ENCODE assay signal across 18 cellular contexts in the genomic region with DNA sequence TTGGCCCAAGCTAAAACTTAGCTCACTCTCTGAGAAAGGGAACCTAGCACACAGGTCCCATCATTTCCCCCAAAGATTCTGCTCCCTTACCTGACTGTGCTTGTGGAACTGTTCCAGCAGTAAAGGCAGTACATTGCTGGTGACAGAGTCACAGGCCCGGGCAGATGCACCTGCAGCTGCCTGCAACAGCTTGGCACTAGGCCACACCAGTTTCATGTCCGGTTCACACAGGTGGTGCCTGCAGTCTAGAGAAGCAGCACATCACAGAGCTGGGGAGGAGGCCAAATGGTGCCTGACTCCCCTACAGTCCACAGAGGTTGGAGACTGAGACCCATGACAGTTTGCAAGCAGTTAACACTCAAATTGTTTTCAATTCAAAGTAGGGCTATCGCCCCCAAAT. TPM values are rescaled to one million over a fixed set of nuclear protein-coding genes. Genes with fewer than 3 reads are reported as not detected.
DNase-seq lines count a peak whose midpoint lies in the region; ATAC-seq, FAIRE-seq and TF ChIP-seq lines count a peak whose summit lies in the region.
"Had no signal": no experiment of that assay in that cellular context is flagged by ENCODE, and none has a peak within 500 bp of the region (broad histone marks: within the 10 kb centered on the region; RNA-seq: fewer than 3 reads in every experiment).

No MANE protein-coding gene starts in this region.

- peaks cover 0 to 16% (median 4%) of the 10 kb centered on the region in 9 donors for H3K4me1 ChIP-seq in heart right ventricle

- no peaks in the 10 kb centered on the region for H3K9me3 ChIP-seq in heart right ventricle
- H3K9me3 ChIP-seq: heart left ventricle, ovary had no signal

- no peaks in the 10 kb centered on the region for H3K9me3 Mint-ChIP-seq in activated naive CD4-positive, alpha-beta T cell treated with anti-CD3 and anti-CD28 coated beads, Interleukin-2, amount 50 U/mL, for 72 hours
- H3K9me3 Mint-ChIP-seq: CD8-positive, alpha-beta T cell; dendritic cell treated with granulocyte-macrophage colony-stimulating factor and Interleukin-4, amounts not matched to agents 40 ng/mL and 50 ng/mL, for 4 days; H9; type B pancreatic cell had no signal

- no peak for ATAC-seq in activated naive CD4-positive, alpha-beta T cell treated with anti-CD3 and anti-CD28 coated beads, Interleukin-2, amount 50 U/mL, for 72 hours
- no peak for ATAC-seq in heart right ventricle
- ATAC-seq: CD8-positive, alpha-beta T cell had no signal

- TF ChIP-seq CTCF in epithelial cell of esophagus (IDR thresholded peaks at IDR 0.05; ENCODE audit: insufficient read depth, low read depth, low read length, missing control alignments): no peak
- TF ChIP-seq CTCF in heart right ventricle (IDR thresholded peaks at IDR 0.05): no peak

- H3K4me3 ChIP-seq in epithelial cell of esophagus (ENCODE audit: low read length): no peak overlapping the region
- H3K4me3 ChIP-seq in heart right ventricle: no peak overlapping the region
- H3K4me3 ChIP-seq: heart left ventricle, ovary had no signal

- peaks cover 0 to 100% (median 83%) of the 10 kb centered on the region in 9 donors for H3K36me3 ChIP-seq in heart right ventricle
- H3K36me3 ChIP-seq: ovary had no signal

- intact Hi-C loops in heart right ventricle (cut with DNase I): loop anchor here in 1 of 10 donors (10.0 kb wide), 1 partner anchor 147 kb away; no protein-coding TSS in a partner anchor

- no peak overlapping the region for H3K27ac ChIP-seq in heart right ventricle
- H3K27ac ChIP-seq: heart left ventricle, ovary had no signal

- no peak for FAIRE-seq in urothelium cell line (lab: Jason Lieb, UNC)
- FAIRE-seq: islet of Langerhans had no signal

- H3K27me3 ChIP-seq in heart right ventricle: no peaks in the 10 kb centered on the region
- H3K27me3 ChIP-seq: heart left ventricle, ovary had no signal

- 79 to 84% methylated on average over 3 of the region's 3 CpGs for WGBS in heart right ventricle, 2 donors

- peak overlapping the region; percentile 29 to 60 for H3K27ac Mint-ChIP-seq in activated naive CD4-positive, alpha-beta T cell treated with anti-CD3 and anti-CD28 coated beads, Interleukin-2, amount 50 U/mL, for 72 hours
- H3K27ac Mint-ChIP-seq: CD8-positive, alpha-beta T cell; dendritic cell treated with granulocyte-macrophage colony-stimulating factor and Interleukin-4, amounts not matched to agents 40 ng/mL and 50 ng/mL, for 4 days had no signal

- peaks cover 4 to 9% of the 10 kb centered on the region in 2 donors for H3K36me3 Mint-ChIP-seq in activated naive CD4-positive, alpha-beta T cell treated with anti-CD3 and anti-CD28 coated beads, Interleukin-2, amount 50 U/mL, for 72 hours

- CTCF ChIA-PET in HEK293T (lab: Yijun Ruan, JAX): no interaction called here

- POLR2A ChIA-PET in HEK293T (lab: Yijun Ruan, JAX): no interaction called here

- DNase-seq in activated naive CD4-positive, alpha-beta T cell treated with anti-CD3 and anti-CD28 coated beads, Interleukin-2, amount 50 U/mL, for 72 hours (ENCODE audit: low spot score in 2 of 2): no peak
- no peak for DNase-seq in activated naive CD4-positive, alpha-beta T cell (lab: John Stamatoyannopoulos, UW)
- DNase-seq in NCI-H2029 treated with DMSO at 0.1 percent for 48 hours (lab: John Stamatoyannopoulos, UW): peak; percentile 29
- DNase-seq in epithelial cell of esophagus (ENCODE audit: low read depth): peak; percentile 75
- DNase-seq in urothelium cell line (ENCODE audit: low spot score): peak; percentile 23
- no peak for DNase-seq in heart right ventricle
- DNase-seq in NK-92 treated with Interleukin-12 subunit alpha and Interleukin-12 subunit beta, amount 100 ng/mL, for 24 hours (lab: John Stamatoyannopoulos, UW): no peak
- DNase-seq in HEK293T (ENCODE audit: extremely low spot score): no peak
- DNase-seq: CD8-positive, alpha-beta T cell; EL; H9; heart left ventricle; NCI-H69; stimulated activated CD4-positive, alpha-beta T cell treated with anti-CD3 and anti-CD28 coated beads, Interleukin-4, amount 100 ng/mL, for 4 hours had no signal

TF ChIP-seq in HEK293T, 16 proteins besides CTCF, POLR2A, EP300 and RAD21:
- TF ChIP-seq L3MBTL2 (conservative IDR thresholded peaks at IDR 0.05) (no peak), ARNT (IDR thresholded peaks at IDR 0.05) (no peak), HDGF (IDR thresholded peaks at IDR 0.05; ENCODE audit: borderline replicate concordance) (no peak), SP1 (IDR thresholded peaks at IDR 0.05) (no peak), FOXM1 (IDR thresholded peaks at IDR 0.05; ENCODE audit: borderline replicate concordance) (no peak)

RNA-seq across cellular contexts. Expression of a gene that starts 22.2 kb away (rescaled TPM):
- 10 to 100 TPM; 25.4 to 45.0 TPM for total RNA-seq in activated naive CD4-positive, alpha-beta T cell treated with anti-CD3 and anti-CD28 coated beads, Interleukin-2, amount 50 U/mL, for 72 hours
- 10 to 100 TPM; 13.4 to 27.3 (median 18.4) TPM for total RNA-seq in heart right ventricle
- polyA plus RNA-seq in heart right ventricle: 10 to 100 TPM; 21.1 to 49.6 TPM

RNA-seq across cellular contexts. Expression of a gene that starts 22.4 kb away (rescaled TPM):
- total RNA-seq in activated naive CD4-positive, alpha-beta T cell treated with anti-CD3 and anti-CD28 coated beads, Interleukin-2, amount 50 U/mL, for 72 hours: 10 to 100 TPM; 41.3 to 58.0 TPM
- 10 to 100 TPM; 11.7 to 20.3 (median 15.1) TPM for total RNA-seq in heart right ventricle
- polyA plus RNA-seq in heart right ventricle: 10 to 100 TPM; 31.0 to 31.3 TPM

RNA-seq across cellular contexts. Expression of a gene that starts 30.1 kb away (rescaled TPM):
- total RNA-seq in activated naive CD4-positive, alpha-beta T cell treated with anti-CD3 and anti-CD28 coated beads, Interleukin-2, amount 50 U/mL, for 72 hours: 100 to 1,000 TPM in 1 of 2 donors, 10 to 100 TPM in 1; 74.2 to 125 TPM
- 10 to 100 TPM; 34.7 to 49.1 (median 43.8) TPM for total RNA-seq in heart right ventricle
- polyA plus RNA-seq in heart right ventricle: 10 to 100 TPM; 44.0 to 64.9 TPM

RNA-seq across cellular contexts. Expression of a gene that starts 30.6 kb away (rescaled TPM):
- total RNA-seq in activated naive CD4-positive, alpha-beta T cell treated with anti-CD3 and anti-CD28 coated beads, Interleukin-2, amount 50 U/mL, for 72 hours: 1 to 10 TPM; 1.9 to 3.5 TPM
- total RNA-seq in heart right ventricle: 10 to 100 TPM; 13.6 to 34.0 (median 20.5) TPM
- polyA plus RNA-seq in heart right ventricle: 10 to 100 TPM; 36.5 to 56.0 TPM

RNA-seq across cellular contexts. Expression of a gene that starts 42.2 kb away (rescaled TPM):
- total RNA-seq in activated naive CD4-positive, alpha-beta T cell treated with anti-CD3 and anti-CD28 coated beads, Interleukin-2, amount 50 U/mL, for 72 hours: 1,000 to 10,000 TPM in 1 of 2 donors, 100 to 1,000 TPM in 1; 610 to 1,410 TPM
- 100 to 1,000 TPM; 187 to 389 (median 246) TPM for total RNA-seq in heart right ventricle
- polyA plus RNA-seq in heart right ventricle: 100 to 1,000 TPM in 1 of 2 donors, 10 to 100 TPM in 1; 21.5 to 323 TPM

Comparison
In these comparisons a context has a peak if more than half of its experiments do, and no peak if none do; other contexts are left out.
1. DNase-seq: peak in NCI-H2029 treated with DMSO at 0.1 percent for 48 hours (single experiment), epithelial cell of esophagus (single experiment) and urothelium cell line (single experiment); none in activated naive CD4-positive, alpha-beta T cell treated with anti-CD3 and anti-CD28 coated beads, Interleukin-2, amount 50 U/mL, for 72 hours (0 of 2), activated naive CD4-positive, alpha-beta T cell (0 of 4), heart right ventricle (0 of 2), NK-92 treated with Interleukin-12 subunit alpha and Interleukin-12 subunit beta, amount 100 ng/mL, for 24 hours (single experiment) and HEK293T (single experiment).